In the genomic region with DNA sequence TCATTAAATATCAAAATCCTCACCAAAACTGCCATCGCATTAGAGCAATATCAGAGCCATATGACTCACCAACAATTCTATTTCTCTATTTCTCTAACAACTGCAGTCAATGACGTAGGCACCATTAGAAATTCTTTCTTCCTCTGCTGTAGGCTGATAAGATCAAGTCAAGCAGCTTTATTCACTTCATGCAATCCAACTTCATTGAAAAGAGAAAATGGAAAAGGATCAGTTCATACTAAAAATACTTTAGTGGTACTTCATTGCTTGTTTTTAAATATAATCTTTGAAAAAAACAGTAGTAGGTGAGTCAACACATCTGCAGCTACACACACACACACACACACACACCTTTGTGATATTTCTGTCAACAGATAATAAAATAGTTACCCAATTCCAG, we compare ENCODE assay signal across 1 cellular context.
TF ChIP-seq lines count a peak whose summit lies in the region.

No MANE protein-coding gene starts in this region.

TF ChIP-seq in SK-N-SH treated with all-trans-retinoic acid at 6 μM for 48 hours, 23 proteins besides CTCF, POLR2A, EP300 and RAD21 (continued from another document):
- TF ChIP-seq, protein P1, sequence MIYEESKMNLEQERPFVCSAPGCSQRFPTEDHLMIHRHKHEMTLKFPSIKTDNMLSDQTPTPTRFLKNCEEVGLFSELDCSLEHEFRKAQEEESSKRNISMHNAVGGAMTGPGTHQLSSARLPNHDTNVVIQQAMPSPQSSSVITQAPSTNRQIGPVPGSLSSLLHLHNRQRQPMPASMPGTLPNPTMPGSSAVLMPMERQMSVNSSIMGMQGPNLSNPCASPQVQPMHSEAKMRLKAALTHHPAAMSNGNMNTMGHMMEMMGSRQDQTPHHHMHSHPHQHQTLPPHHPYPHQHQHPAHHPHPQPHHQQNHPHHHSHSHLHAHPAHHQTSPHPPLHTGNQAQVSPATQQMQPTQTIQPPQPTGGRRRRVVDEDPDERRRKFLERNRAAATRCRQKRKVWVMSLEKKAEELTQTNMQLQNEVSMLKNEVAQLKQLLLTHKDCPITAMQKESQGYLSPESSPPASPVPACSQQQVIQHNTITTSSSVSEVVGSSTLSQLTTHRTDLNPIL (CRISPR knock-in tag; IDR thresholded peaks at IDR 0.05; ENCODE audit: low read depth) = peak; percentile 54; the same call in 1 of the 2 replicates
- TF ChIP-seq ZFP30 (CRISPR knock-in tag; IDR thresholded peaks at IDR 0.05) (peak; percentile 77), BACH2 (CRISPR knock-in tag; IDR thresholded peaks at IDR 0.05; ENCODE audit: borderline replicate concordance) (no peak), ISL1 (CRISPR knock-in tag; IDR thresholded peaks at IDR 0.05) (peak; percentile 80), GLIS3 (CRISPR knock-in tag; IDR thresholded peaks at IDR 0.05) (no peak)
- TF ChIP-seq, protein P2, sequence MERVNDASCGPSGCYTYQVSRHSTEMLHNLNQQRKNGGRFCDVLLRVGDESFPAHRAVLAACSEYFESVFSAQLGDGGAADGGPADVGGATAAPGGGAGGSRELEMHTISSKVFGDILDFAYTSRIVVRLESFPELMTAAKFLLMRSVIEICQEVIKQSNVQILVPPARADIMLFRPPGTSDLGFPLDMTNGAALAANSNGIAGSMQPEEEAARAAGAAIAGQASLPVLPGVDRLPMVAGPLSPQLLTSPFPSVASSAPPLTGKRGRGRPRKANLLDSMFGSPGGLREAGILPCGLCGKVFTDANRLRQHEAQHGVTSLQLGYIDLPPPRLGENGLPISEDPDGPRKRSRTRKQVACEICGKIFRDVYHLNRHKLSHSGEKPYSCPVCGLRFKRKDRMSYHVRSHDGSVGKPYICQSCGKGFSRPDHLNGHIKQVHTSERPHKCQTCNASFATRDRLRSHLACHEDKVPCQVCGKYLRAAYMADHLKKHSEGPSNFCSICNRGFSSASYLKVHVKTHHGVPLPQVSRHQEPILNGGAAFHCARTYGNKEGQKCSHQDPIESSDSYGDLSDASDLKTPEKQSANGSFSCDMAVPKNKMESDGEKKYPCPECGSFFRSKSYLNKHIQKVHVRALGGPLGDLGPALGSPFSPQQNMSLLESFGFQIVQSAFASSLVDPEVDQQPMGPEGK (CRISPR knock-in tag; IDR thresholded peaks at IDR 0.05; ENCODE audit: borderline replicate concordance) = no peak
